ENCODE assay signal across 1 cellular context in the genomic region with DNA sequence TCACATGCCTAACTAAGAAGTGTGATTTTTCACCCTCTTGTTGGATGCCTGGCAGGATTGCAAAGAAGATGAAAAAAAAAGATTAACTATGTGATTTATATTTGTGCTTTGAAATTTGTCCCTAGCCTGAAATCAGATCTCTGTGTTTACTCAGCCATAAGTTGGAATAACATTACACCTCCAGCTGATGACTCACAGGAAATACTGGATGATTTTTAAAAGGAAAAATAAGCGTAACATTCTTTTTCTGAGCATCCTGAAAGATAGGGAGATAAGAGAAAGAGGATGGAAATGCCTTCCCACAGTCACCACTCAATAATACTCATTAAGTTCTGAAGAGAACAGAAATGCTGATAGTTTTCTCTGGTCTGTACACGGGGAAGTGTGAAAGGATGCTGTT.
TF ChIP-seq lines count a peak whose summit lies in the region.

No MANE protein-coding gene starts in this region.

TF ChIP-seq in HepG2, 621 proteins besides CTCF, POLR2A, EP300 and RAD21:
- TF ChIP-seq HIVEP1 (CRISPR knock-in tag; IDR thresholded peaks at IDR 0.05) (no peak), SETDB1 (CRISPR knock-in tag; IDR thresholded peaks at IDR 0.05; ENCODE audit: borderline replicate concordance) (no peak), SNAPC2 (CRISPR knock-in tag; IDR thresholded peaks at IDR 0.05) (no peak), ZNF180 (CRISPR knock-in tag; IDR thresholded peaks at IDR 0.05; ENCODE audit: borderline replicate concordance, low read depth) (no peak), ZNF224 (CRISPR knock-in tag; IDR thresholded peaks at IDR 0.05) (no peak), ZNF564 (CRISPR knock-in tag; IDR thresholded peaks at IDR 0.05) (no peak), NKX3-1 (CRISPR knock-in tag; IDR thresholded peaks at IDR 0.05) (no peak), CBFB (CRISPR knock-in tag; IDR thresholded peaks at IDR 0.05) (no peak), ZNF460 (CRISPR knock-in tag; IDR thresholded peaks at IDR 0.05; ENCODE audit: borderline replicate concordance) (no peak), ZNF724P (CRISPR knock-in tag; IDR thresholded peaks at IDR 0.05; ENCODE audit: borderline replicate concordance) (no peak), MED13 (CRISPR knock-in tag; IDR thresholded peaks at IDR 0.05) (no peak), JDP2 (CRISPR knock-in tag; IDR thresholded peaks at IDR 0.05; ENCODE audit: borderline replicate concordance) (no peak), ZNF619 (CRISPR knock-in tag; IDR thresholded peaks at IDR 0.05) (no peak)
- TF ChIP-seq, protein P1, sequence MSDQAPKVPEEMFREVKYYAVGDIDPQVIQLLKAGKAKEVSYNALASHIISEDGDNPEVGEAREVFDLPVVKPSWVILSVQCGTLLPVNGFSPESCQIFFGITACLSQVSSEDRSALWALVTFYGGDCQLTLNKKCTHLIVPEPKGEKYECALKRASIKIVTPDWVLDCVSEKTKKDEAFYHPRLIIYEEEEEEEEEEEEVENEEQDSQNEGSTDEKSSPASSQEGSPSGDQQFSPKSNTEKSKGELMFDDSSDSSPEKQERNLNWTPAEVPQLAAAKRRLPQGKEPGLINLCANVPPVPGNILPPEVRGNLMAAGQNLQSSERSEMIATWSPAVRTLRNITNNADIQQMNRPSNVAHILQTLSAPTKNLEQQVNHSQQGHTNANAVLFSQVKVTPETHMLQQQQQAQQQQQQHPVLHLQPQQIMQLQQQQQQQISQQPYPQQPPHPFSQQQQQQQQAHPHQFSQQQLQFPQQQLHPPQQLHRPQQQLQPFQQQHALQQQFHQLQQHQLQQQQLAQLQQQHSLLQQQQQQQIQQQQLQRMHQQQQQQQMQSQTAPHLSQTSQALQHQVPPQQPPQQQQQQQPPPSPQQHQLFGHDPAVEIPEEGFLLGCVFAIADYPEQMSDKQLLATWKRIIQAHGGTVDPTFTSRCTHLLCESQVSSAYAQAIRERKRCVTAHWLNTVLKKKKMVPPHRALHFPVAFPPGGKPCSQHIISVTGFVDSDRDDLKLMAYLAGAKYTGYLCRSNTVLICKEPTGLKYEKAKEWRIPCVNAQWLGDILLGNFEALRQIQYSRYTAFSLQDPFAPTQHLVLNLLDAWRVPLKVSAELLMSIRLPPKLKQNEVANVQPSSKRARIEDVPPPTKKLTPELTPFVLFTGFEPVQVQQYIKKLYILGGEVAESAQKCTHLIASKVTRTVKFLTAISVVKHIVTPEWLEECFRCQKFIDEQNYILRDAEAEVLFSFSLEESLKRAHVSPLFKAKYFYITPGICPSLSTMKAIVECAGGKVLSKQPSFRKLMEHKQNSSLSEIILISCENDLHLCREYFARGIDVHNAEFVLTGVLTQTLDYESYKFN (CRISPR knock-in tag; conservative IDR thresholded peaks at IDR 0.05) = no peak
- TF ChIP-seq, protein P2, sequence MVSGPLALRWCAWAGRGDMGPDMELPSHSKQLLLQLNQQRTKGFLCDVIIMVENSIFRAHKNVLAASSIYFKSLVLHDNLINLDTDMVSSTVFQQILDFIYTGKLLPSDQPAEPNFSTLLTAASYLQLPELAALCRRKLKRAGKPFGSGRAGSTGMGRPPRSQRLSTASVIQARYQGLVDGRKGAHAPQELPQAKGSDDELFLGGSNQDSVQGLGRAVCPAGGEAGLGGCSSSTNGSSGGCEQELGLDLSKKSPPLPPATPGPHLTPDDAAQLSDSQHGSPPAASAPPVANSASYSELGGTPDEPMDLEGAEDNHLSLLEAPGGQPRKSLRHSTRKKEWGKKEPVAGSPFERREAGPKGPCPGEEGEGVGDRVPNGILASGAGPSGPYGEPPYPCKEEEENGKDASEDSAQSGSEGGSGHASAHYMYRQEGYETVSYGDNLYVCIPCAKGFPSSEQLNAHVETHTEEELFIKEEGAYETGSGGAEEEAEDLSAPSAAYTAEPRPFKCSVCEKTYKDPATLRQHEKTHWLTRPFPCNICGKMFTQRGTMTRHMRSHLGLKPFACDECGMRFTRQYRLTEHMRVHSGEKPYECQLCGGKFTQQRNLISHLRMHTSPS (CRISPR knock-in tag; IDR thresholded peaks at IDR 0.05; ENCODE audit: low read depth) = no peak
- TF ChIP-seq, protein P3, sequence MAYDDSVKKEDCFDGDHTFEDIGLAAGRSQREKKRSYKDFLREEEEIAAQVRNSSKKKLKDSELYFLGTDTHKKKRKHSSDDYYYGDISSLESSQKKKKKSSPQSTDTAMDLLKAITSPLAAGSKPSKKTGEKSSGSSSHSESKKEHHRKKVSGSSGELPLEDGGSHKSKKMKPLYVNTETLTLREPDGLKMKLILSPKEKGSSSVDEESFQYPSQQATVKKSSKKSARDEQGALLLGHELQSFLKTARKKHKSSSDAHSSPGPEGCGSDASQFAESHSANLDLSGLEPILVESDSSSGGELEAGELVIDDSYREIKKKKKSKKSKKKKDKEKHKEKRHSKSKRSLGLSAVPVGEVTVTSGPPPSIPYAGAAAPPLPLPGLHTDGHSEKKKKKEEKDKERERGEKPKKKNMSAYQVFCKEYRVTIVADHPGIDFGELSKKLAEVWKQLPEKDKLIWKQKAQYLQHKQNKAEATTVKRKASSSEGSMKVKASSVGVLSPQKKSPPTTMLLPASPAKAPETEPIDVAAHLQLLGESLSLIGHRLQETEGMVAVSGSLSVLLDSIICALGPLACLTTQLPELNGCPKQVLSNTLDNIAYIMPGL (CRISPR knock-in tag; IDR thresholded peaks at IDR 0.05; ENCODE audit: borderline replicate concordance in 1 of 2, low read depth in 1 of 2) = no peak
- TF ChIP-seq, protein P4, sequence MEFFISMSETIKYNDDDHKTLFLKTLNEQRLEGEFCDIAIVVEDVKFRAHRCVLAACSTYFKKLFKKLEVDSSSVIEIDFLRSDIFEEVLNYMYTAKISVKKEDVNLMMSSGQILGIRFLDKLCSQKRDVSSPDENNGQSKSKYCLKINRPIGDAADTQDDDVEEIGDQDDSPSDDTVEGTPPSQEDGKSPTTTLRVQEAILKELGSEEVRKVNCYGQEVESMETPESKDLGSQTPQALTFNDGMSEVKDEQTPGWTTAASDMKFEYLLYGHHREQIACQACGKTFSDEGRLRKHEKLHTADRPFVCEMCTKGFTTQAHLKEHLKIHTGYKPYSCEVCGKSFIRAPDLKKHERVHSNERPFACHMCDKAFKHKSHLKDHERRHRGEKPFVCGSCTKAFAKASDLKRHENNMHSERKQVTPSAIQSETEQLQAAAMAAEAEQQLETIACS (CRISPR knock-in tag; IDR thresholded peaks at IDR 0.05) = no peak
- TF ChIP-seq, protein P5, sequence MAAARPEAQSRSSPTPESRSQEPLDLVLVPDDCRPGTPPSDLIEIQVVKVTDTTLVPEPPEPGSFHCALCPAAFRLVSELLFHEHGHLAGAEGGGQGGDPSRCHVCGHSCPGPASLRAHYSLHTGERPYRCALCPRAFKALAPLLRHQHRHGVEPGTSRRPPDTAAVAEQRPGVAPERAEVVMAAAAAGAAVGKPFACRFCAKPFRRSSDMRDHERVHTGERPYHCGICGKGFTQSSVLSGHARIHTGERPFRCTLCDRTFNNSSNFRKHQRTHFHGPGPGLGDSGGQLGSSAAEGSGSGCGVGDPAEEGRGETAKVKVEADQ (CRISPR knock-in tag; IDR thresholded peaks at IDR 0.05; ENCODE audit: borderline replicate concordance) = no peak
- TF ChIP-seq, protein P6, sequence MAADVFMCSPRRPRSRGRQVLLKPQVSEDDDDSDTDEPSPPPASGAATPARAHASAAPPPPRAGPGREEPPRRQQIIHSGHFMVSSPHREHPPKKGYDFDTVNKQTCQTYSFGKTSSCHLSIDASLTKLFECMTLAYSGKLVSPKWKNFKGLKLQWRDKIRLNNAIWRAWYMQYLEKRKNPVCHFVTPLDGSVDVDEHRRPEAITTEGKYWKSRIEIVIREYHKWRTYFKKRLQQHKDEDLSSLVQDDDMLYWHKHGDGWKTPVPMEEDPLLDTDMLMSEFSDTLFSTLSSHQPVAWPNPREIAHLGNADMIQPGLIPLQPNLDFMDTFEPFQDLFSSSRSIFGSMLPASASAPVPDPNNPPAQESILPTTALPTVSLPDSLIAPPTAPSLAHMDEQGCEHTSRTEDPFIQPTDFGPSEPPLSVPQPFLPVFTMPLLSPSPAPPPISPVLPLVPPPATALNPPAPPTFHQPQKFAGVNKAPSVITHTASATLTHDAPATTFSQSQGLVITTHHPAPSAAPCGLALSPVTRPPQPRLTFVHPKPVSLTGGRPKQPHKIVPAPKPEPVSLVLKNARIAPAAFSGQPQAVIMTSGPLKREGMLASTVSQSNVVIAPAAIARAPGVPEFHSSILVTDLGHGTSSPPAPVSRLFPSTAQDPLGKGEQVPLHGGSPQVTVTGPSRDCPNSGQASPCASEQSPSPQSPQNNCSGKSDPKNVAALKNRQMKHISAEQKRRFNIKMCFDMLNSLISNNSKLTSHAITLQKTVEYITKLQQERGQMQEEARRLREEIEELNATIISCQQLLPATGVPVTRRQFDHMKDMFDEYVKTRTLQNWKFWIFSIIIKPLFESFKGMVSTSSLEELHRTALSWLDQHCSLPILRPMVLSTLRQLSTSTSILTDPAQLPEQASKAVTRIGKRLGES (CRISPR knock-in tag; IDR thresholded peaks at IDR 0.05; ENCODE audit: borderline replicate concordance) = no peak
- TF ChIP-seq, protein P7, sequence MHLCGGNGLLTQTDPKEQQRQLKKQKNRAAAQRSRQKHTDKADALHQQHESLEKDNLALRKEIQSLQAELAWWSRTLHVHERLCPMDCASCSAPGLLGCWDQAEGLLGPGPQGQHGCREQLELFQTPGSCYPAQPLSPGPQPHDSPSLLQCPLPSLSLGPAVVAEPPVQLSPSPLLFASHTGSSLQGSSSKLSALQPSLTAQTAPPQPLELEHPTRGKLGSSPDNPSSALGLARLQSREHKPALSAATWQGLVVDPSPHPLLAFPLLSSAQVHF (CRISPR knock-in tag; IDR thresholded peaks at IDR 0.05) = no peak
